7 cellular contexts compared by ENCODE assay signal in the genomic region with DNA sequence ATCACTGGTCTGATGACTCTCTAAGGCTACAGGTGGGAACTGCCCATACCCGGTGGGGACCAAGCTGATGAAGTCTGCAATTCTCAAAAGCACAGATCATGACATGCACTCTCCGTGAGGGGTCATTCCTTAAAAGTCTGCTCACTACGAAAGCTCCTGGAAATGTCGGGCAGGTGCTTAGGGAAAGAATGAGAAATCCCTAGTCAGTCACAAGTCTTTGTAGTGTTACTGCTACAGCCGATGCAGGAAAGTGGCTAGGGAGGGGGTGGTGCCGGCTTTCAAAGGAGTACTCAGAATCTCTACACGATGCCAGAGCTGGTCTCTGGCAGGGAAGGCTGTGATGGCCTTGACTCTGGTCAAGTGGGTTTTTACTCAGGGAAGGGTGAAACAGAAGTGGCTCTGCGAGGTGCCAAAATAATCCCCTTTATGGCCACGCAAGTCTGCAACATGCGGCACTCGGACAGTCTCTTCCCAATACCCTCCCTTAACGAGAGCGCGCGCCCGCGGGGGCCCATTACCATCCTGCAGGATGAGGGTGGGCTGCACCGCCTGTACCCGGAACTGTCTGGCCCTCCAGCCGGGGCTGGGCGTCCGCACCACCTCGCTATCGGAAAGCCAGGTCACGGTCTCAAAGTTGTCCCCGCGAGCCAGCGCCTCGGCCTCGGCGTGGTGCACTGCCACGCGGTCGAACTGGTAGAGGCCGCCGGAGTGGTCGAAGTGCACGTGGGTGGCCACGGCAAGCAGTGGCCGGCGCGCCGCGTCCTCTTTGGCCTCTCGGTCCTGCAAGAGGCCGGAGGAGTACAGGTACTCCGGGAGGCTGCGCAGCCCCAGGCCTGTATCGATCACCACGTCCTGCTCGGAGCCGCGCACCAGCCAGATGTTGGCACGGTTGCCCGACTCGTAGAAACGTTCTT. TPM values are rescaled to one million over a fixed set of nuclear protein-coding genes. Genes with fewer than 3 reads are reported as not detected.
DNase-seq lines count a peak whose midpoint lies in the region; ATAC-seq and TF ChIP-seq lines count a peak whose summit lies in the region.

No MANE protein-coding gene starts in this region.

- peak overlapping the region; percentile 98 for H3K4me3 Mint-ChIP-seq in activated B cell treated with CpG ODN at 0.5 μM for 24 hours
- H3K4me3 Mint-ChIP-seq in memory B cell = peak overlapping the region; percentile 100

- ATAC-seq in GM18498 (IDR thresholded peaks at IDR 0.05; ENCODE audit: unreplicated experiment) (peak; percentile 7), HCT116 (peak; percentile 25), activated B cell treated with CpG ODN at 0.5 μM for 24 hours (ENCODE audit: low read depth) (no peak), memory B cell (ENCODE audit: low read depth) (no peak)

- H3K36me3 ChIP-seq in HCT116 (ENCODE audit: control insufficient read depth in 1 of 2, insufficient read depth in 2 of 2, low read length in 2 of 2) = no peaks in the 10 kb centered on the region
- peaks cover 4% of the 10 kb centered on the region for H3K36me3 ChIP-seq in effector memory CD4-positive, alpha-beta T cell (ENCODE audit: control insufficient read depth, insufficient read depth, low read length)

- H3K9me2 ChIP-seq in HCT116 (ENCODE audit: insufficient read depth) = no peaks in the 10 kb centered on the region

- TF ChIP-seq CTCF in HCT116 (IDR thresholded peaks at IDR 0.05 in 2 of 3, conservative IDR thresholded peaks at IDR 0.05 in 1 of 3; ENCODE audit: borderline replicate concordance in 1 of 3, insufficient read depth in 1 of 3, low read depth in 2 of 3, low read length in 2 of 3) (no peak), activated B cell treated with CpG ODN at 0.5 μM for 24 hours (IDR thresholded peaks at IDR 0.05) (no peak)

- H3K4me1 Mint-ChIP-seq in activated B cell treated with CpG ODN at 0.5 μM for 24 hours (peaks cover 27% of the 10 kb centered on the region), memory B cell (peaks cover 19% of the 10 kb centered on the region)

- peak overlapping the region; percentile 45 for H2AFZ ChIP-seq in HCT116 (ENCODE audit: low read depth, low read length, poor library complexity, severe bottlenecking)

- H3K4me3 ChIP-seq in HCT116 (replicated peaks in 1 of 2; ENCODE audit: low read depth in 1 of 2, low read length in 2 of 2) = peak overlapping the region; percentile 85
- H3K4me3 ChIP-seq in effector memory CD4-positive, alpha-beta T cell (ENCODE audit: insufficient read depth, low read depth, low read length, poor library complexity, severe bottlenecking) = peak overlapping the region; percentile 97

- TF ChIP-seq RAD21 in HCT116 (IDR thresholded peaks at IDR 0.05; ENCODE audit: low read depth) = no peak

- H3K36me3 Mint-ChIP-seq in activated B cell treated with CpG ODN at 0.5 μM for 24 hours (ENCODE audit: low read depth) (peaks cover 12% of the 10 kb centered on the region), memory B cell (peaks cover 12% of the 10 kb centered on the region)

- H3K27me3 Mint-ChIP-seq in activated B cell treated with CpG ODN at 0.5 μM for 24 hours (no peaks in the 10 kb centered on the region), memory B cell (no peaks in the 10 kb centered on the region)

- H3K27ac Mint-ChIP-seq in activated B cell treated with CpG ODN at 0.5 μM for 24 hours (peak overlapping the region; percentile 93), memory B cell (peak overlapping the region; percentile 86)

- H3K9me3 ChIP-seq in HCT116 (ENCODE audit: control insufficient read depth in 1 of 2, insufficient read depth in 1 of 2, low read depth in 1 of 2, low read length in 2 of 2) = no peaks in the 10 kb centered on the region
- peaks cover 4% of the 10 kb centered on the region for H3K9me3 ChIP-seq in effector memory CD4-positive, alpha-beta T cell (ENCODE audit: control insufficient read depth, low read length)

- H3K27ac ChIP-seq in HCT116 (ENCODE audit: low read depth, low read length) = peak overlapping the region; percentile 96
- peak overlapping the region; percentile 57 for H3K27ac ChIP-seq in effector memory CD4-positive, alpha-beta T cell (ENCODE audit: insufficient read depth, low read length, poor library complexity, severe bottlenecking)

- no peaks in the 10 kb centered on the region for H3K27me3 ChIP-seq in HCT116 (ENCODE audit: insufficient read depth, low read length)
- H3K27me3 ChIP-seq in effector memory CD4-positive, alpha-beta T cell (replicated peaks; ENCODE audit: control insufficient read depth, insufficient read depth, low read length, poor library complexity, severe bottlenecking) = no peaks in the 10 kb centered on the region

- intact Hi-C loops in HCT116 (cut with micrococcal nuclease) = loop anchor here (5.0 kb wide), 1 partner anchor 54 kb away; a partner anchor contains a TSS
- intact Hi-C loops in activated B cell treated with CpG ODN at 0.5 μM for 24 hours (cut with micrococcal nuclease) = loop anchor here (1.0 to 5.0 kb wide), 6 partner anchors 34 to 1586 kb away; a partner anchor contains a TSS

- H3K4me2 ChIP-seq in HCT116 (ENCODE audit: low read length) = peak overlapping the region; percentile 84

- H3K9me3 Mint-ChIP-seq in activated B cell treated with CpG ODN at 0.5 μM for 24 hours = no peaks in the 10 kb centered on the region
- H3K9me3 Mint-ChIP-seq in memory B cell = peaks cover 4% of the 10 kb centered on the region

- RAD21 ChIA-PET in HCT116 (lab: Charles Lee; ENCODE audit: low non-redundant PET in 1 of 2, low total read pairs in 2 of 2, uncharacterized antibody in 2 of 2, unreplicated experiment in 2 of 2) = no interaction called here

- peaks cover 6 to 31% of the 10 kb centered on the region in 2 experiments; a peak in 3 of 4 replicates for H3K4me1 ChIP-seq in HCT116 (ENCODE audit: control insufficient read depth in 1 of 2, insufficient read depth in 2 of 2, low read length in 2 of 2)
- peaks cover 9% of the 10 kb centered on the region for H3K4me1 ChIP-seq in effector memory CD4-positive, alpha-beta T cell (ENCODE audit: control insufficient read depth, insufficient read depth, low read length, poor library complexity, severe bottlenecking)

- H3K79me2 ChIP-seq in HCT116 (ENCODE audit: insufficient read depth, low read length) = peaks cover 65% of the 10 kb centered on the region

- TF ChIP-seq POLR2A in HCT116 (IDR thresholded peaks at IDR 0.05; ENCODE audit: borderline replicate concordance, extremely low read depth, insufficient read depth, insufficient read length) = no peak

- H4K20me1 ChIP-seq in HCT116 (ENCODE audit: insufficient read depth) = no peaks in the 10 kb centered on the region

- DNase-seq in HCT116 (ENCODE audit: low read depth, low spot score) (no peak), MV-4-11 (lab: John Stamatoyannopoulos, UW) (peak; percentile 36), activated B cell treated with CpG ODN at 0.5 μM for 24 hours (no peak), memory B cell (ENCODE audit: low spot score in 2 of 2) (no peak)
- no peak for DNase-seq in effector memory CD4-positive, alpha-beta T cell
- DNase-seq in stimulated activated CD8-positive, alpha-beta memory T cell treated with anti-CD3 and anti-CD28 coated beads, Interleukin-15, amount 100 ng/mL, for 4 hours (ENCODE audit: low read depth in 2 of 2) = peak; percentile 2 to 7

- CTCF ChIA-PET in HCT116 (lab: Charles Lee) = interaction anchor here (1.6 kb wide), 1 partner anchor 131 kb away, joined by 4 read pairs; no protein-coding TSS in a partner anchor
- CTCF ChIA-PET in activated B cell treated with CpG ODN at 0.5 μM for 24 hours (lab: Charles Lee) = interaction anchor here (0.6 to 1.1 kb wide), 3 partner anchors 8 to 73 kb away, joined by 3 to 7 read pairs (median 3); a partner anchor contains a TSS

- BruUV-seq in HCT116 (replicated peaks; lab: Mats Ljungman, UMichigan) = no TSS peak

- POLR2A ChIA-PET in HCT116 (lab: Charles Lee) = no interaction called here
- POLR2A ChIA-PET in activated B cell treated with CpG ODN at 0.5 μM for 24 hours (lab: Charles Lee) = interaction anchor here (1.0 to 1.6 kb wide), 5 partner anchors 8 to 910 kb away, joined by 4 to 48 read pairs (median 5); a partner anchor contains a TSS

- peak overlapping the region; percentile 82 for H3K9ac ChIP-seq in HCT116 (ENCODE audit: low read length)

TF ChIP-seq in HCT116, 20 proteins besides CTCF, POLR2A, EP300 and RAD21 (continues in another document):
- no peak for TF ChIP-seq CEBPB (IDR thresholded peaks at IDR 0.05; ENCODE audit: low read depth)
- TF ChIP-seq ZNF274 (IDR thresholded peaks at IDR 0.05; ENCODE audit: low read depth, low read length) = no peak
- no peak for TF ChIP-seq JUND (IDR thresholded peaks at IDR 0.05)
- TF ChIP-seq, protein P1, sequence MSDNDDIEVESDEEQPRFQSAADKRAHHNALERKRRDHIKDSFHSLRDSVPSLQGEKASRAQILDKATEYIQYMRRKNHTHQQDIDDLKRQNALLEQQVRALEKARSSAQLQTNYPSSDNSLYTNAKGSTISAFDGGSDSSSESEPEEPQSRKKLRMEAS (IDR thresholded peaks at IDR 0.05) = peak; percentile 87
- no peak for TF ChIP-seq ELF1 (IDR thresholded peaks at IDR 0.05; ENCODE audit: borderline replicate concordance, low read depth)
- TF ChIP-seq SRF (IDR thresholded peaks at IDR 0.05; ENCODE audit: low read depth) = no peak
- TF ChIP-seq, protein P2, sequence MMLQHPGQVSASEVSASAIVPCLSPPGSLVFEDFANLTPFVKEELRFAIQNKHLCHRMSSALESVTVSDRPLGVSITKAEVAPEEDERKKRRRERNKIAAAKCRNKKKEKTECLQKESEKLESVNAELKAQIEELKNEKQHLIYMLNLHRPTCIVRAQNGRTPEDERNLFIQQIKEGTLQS (IDR thresholded peaks at IDR 0.05) = no peak
- TF ChIP-seq TCF7L2 (IDR thresholded peaks at IDR 0.05; ENCODE audit: borderline replicate concordance, extremely low read depth, insufficient read depth, insufficient read length) = no peak
- TF ChIP-seq ZFX (IDR thresholded peaks at IDR 0.05) = peak; percentile 79; the same call in 1 of the 2 replicates
- no peak for TF ChIP-seq EZH2phosphoT487 (IDR thresholded peaks at IDR 0.05; ENCODE audit: borderline replicate concordance)

RNA-seq across cellular contexts. Expression of a gene that starts 1.0 kb away (rescaled TPM):
- total RNA-seq in HCT116 (2021; ENCODE audit: unreplicated experiment) (5.7 TPM), activated B cell treated with CpG ODN at 0.5 μM for 24 hours (6.4 and 7.3 TPM in 2 replicates)
- 1.5 and 1.9 TPM in 2 replicates for polyA plus RNA-seq in HCT116 (2012)

RNA-seq across cellular contexts. Expression of a gene that starts 1.1 kb away (rescaled TPM):
- total RNA-seq in HCT116 (2021; ENCODE audit: unreplicated experiment) (44.8 TPM), activated B cell treated with CpG ODN at 0.5 μM for 24 hours (2.9 and 3.1 TPM in 2 replicates)
- polyA plus RNA-seq in HCT116 (2012) = 14.1 and 20.3 TPM in 2 replicates

RNA-seq across cellular contexts. Expression of a gene that starts 55.8 kb away (rescaled TPM):
- total RNA-seq in HCT116 (2021; ENCODE audit: unreplicated experiment) = 18.0 TPM
- 7.5 and 8.3 TPM in 2 replicates for polyA plus RNA-seq in HCT116 (2012)
- 18.3 and 18.4 TPM in 2 replicates for total RNA-seq in activated B cell treated with CpG ODN at 0.5 μM for 24 hours

Comparison
In these comparisons a context has a peak if more than half of its experiments do, and no peak if none do; other contexts are left out.
1. ATAC-seq: peak in GM18498 (single experiment) and HCT116 (single experiment); none in activated B cell treated with CpG ODN at 0.5 μM for 24 hours (single experiment) and memory B cell (single experiment).
2. DNase-seq: peak in MV-4-11 (single experiment) and stimulated activated CD8-positive, alpha-beta memory T cell treated with anti-CD3 and anti-CD28 coated beads, Interleukin-15, amount 100 ng/mL, for 4 hours (2 of 2); none in HCT116 (single experiment), activated B cell treated with CpG ODN at 0.5 μM for 24 hours (single experiment), effector memory CD4-positive, alpha-beta T cell (0 of 3) and memory B cell (0 of 2).
3. RNA of a gene that starts 1.1 kb away (total RNA-seq): 44.8 TPM in HCT116 (single experiment); 2.9 to 3.1 TPM in activated B cell treated with CpG ODN at 0.5 μM for 24 hours; every median in the first group is over 10 times any median in the second.